Comparison of ENCODE assay signal across 24 cellular contexts in the genomic region with DNA sequence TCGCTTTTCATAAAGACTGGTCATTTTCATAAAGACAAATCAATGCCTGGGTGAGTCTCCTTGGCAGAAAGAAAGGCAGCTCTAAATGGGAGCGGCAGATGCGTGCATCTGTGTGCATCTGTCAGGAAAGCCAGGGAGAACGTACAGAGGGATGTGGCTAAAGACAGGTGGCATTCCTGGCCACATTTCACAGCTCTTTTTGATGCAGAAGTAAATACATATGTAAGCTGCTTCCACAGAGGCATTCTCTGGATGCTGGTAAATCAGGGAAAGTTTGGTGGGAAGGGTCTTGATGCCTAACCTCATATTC.
A peak's percentile ranks its signal among the peaks of the same experiment; 100 is the strongest.
DNase-seq lines count a peak whose midpoint lies in the region; ATAC-seq and TF ChIP-seq lines count a peak whose summit lies in the region.
"Had no signal": no experiment of that assay in that cellular context is flagged by ENCODE, and none has a peak within 500 bp of the region (broad histone marks: within the 10 kb centered on the region; RNA-seq: fewer than 3 reads in every experiment).

No MANE protein-coding gene starts in this region.

- TF ChIP-seq EP300 in stomach (IDR thresholded peaks at IDR 0.05) = no peak

- H3K4me1 ChIP-seq in GM23338 (ENCODE audit: insufficient read depth) (peaks cover 24% of the 10 kb centered on the region), muscle layer of colon (ENCODE audit: insufficient read depth, low read length) (peaks cover 40% of the 10 kb centered on the region), stomach (peaks cover 0 to 17% (median 8%) of the 10 kb centered on the region in 4 donors)
- H3K4me1 ChIP-seq: right lobe of liver had no signal

- H3F3A ChIP-seq in GM23338 (replicated peaks; ENCODE audit: low read depth) = no peaks in the 10 kb centered on the region

- H3K36me3 Mint-ChIP-seq in GM23338 (ENCODE audit: low read depth) (no peaks in the 10 kb centered on the region), brain (no peaks in the 10 kb centered on the region)
- H3K36me3 Mint-ChIP-seq: activated naive CD4-positive, alpha-beta T cell treated with anti-CD3 and anti-CD28 coated beads, Interleukin-2, amount 50 U/mL, for 72 hours had no signal

- no peak overlapping the region for H3K4me3 ChIP-seq in GM23338
- H3K4me3 ChIP-seq in muscle layer of colon (ENCODE audit: low read depth in 1 of 2, low read length in 2 of 2) = no peak overlapping the region
- no peak overlapping the region for H3K4me3 ChIP-seq in stomach
- H3K4me3 ChIP-seq: ovary, right lobe of liver had no signal

- ATAC-seq in GM23338 (peak; percentile 38), HG03280 (IDR thresholded peaks at IDR 0.05; ENCODE audit: unreplicated experiment) (no peak)
- ATAC-seq: activated naive CD4-positive, alpha-beta T cell treated with anti-CD3 and anti-CD28 coated beads, Interleukin-2, amount 50 U/mL, for 72 hours; heart left ventricle; naive thymus-derived CD4-positive, alpha-beta T cell; right lobe of liver had no signal

- H3K4me3 Mint-ChIP-seq in GM23338 = no peak overlapping the region
- H3K4me3 Mint-ChIP-seq in brain = peak overlapping the region in 2 of 5 experiments; percentile 25 to 52
- H3K4me3 Mint-ChIP-seq: naive thymus-derived CD4-positive, alpha-beta T cell; stimulated activated naive CD8-positive, alpha-beta T cell treated with anti-CD3 and anti-CD28 coated beads, Interleukin-15, Interleukin-2, amounts not matched to agents 100 ng/mL and 50 ng/mL, for 24 hours had no signal

- H3K4me1 Mint-ChIP-seq in GM23338 (peaks cover 55% of the 10 kb centered on the region), brain (peaks cover 96% of the 10 kb centered on the region)

- H3K27me3 ChIP-seq in GM23338 (ENCODE audit: insufficient read depth) = no peaks in the 10 kb centered on the region
- H3K27me3 ChIP-seq in muscle layer of colon (ENCODE audit: control insufficient read depth in 1 of 2, insufficient read depth in 2 of 2, low read length in 2 of 2) = no peaks in the 10 kb centered on the region
- peaks cover 0 to 30% (median 10%) of the 10 kb centered on the region in 3 donors for H3K27me3 ChIP-seq in stomach
- H3K27me3 ChIP-seq: heart left ventricle, ovary, right lobe of liver had no signal

- H3K9me3 Mint-ChIP-seq in GM23338 (no peaks in the 10 kb centered on the region), brain (no peaks in the 10 kb centered on the region)
- H3K9me3 Mint-ChIP-seq: activated naive CD4-positive, alpha-beta T cell treated with anti-CD3 and anti-CD28 coated beads, Interleukin-2, amount 50 U/mL, for 72 hours; activated T-helper 2 cell treated with anti-CD3 and anti-CD28 coated beads, Interferon-gamma antibody, Interleukin-2, Interleukin-4, amounts not matched to agents 10 μg/mL and 5 μg/mL and 100 μg/mL, durations not matched to agents 14 hours and 24 hours and 36 hours; stimulated activated naive CD8-positive, alpha-beta T cell treated with anti-CD3 and anti-CD28 coated beads, Interleukin-15, Interleukin-2, amounts not matched to agents 100 ng/mL and 50 ng/mL, for 24 hours had no signal

- TF ChIP-seq CTCF in GM23338 (conservative IDR thresholded peaks at IDR 0.05; ENCODE audit: low read depth in 2 of 2) (no peak), brain (conservative IDR thresholded peaks at IDR 0.05) (no peak), stomach (IDR thresholded peaks at IDR 0.05) (no peak)

- H3K79me2 ChIP-seq in GM23338 (replicated peaks; ENCODE audit: insufficient read depth) = no peaks in the 10 kb centered on the region

- DNase-seq in GM23338 (ENCODE audit: low spot score) = peak; percentile 34
- no peak for DNase-seq in stomach
- no peak for DNase-seq in NCI-H82 treated with DMSO at 0.1 percent for 48 hours (lab: John Stamatoyannopoulos, UW; ENCODE audit: unreplicated experiment)
- no peak for DNase-seq in UCSD-AML1 (lab: John Stamatoyannopoulos, UW; ENCODE audit: unreplicated experiment)
- DNase-seq: activated CD4-positive, alpha-beta T cell treated with anti-CD3 and anti-CD28 coated beads, Interleukin-2, amount 50 U/mL, for 48 hours; activated CD4-positive, CD25-positive, alpha-beta regulatory T cell; activated CD8-positive, alpha-beta memory T cell treated with anti-CD3 and anti-CD28 coated beads, Interleukin-2, amount 50 U/mL, for 4 hours; C1 segment of cervical spinal cord; central memory CD4-positive, alpha-beta T cell; HCEC 1CT; heart left ventricle; Kasumi-1; naive thymus-derived CD4-positive, alpha-beta T cell; NCI-H187; NCI-H774; ovary; right lobe of liver; T1000 had no signal

- no peak for TF ChIP-seq POLR2A in stomach (IDR thresholded peaks at IDR 0.05)

- H3K27ac ChIP-seq in GM23338 (ENCODE audit: low read depth) (no peak overlapping the region), muscle layer of colon (ENCODE audit: low read depth, low read length) (peak overlapping the region; percentile 79), stomach (peak overlapping the region; percentile 11 to 77 (median 52))
- H3K27ac ChIP-seq: right lobe of liver had no signal

- H3K27me3 Mint-ChIP-seq in GM23338 (ENCODE audit: insufficient read depth, low read depth, poor library complexity) = peaks cover 8% of the 10 kb centered on the region
- peaks cover 2% of the 10 kb centered on the region for H3K27me3 Mint-ChIP-seq in brain
- H3K27me3 Mint-ChIP-seq: stimulated activated naive CD8-positive, alpha-beta T cell treated with anti-CD3 and anti-CD28 coated beads, Interleukin-15, Interleukin-2, amounts not matched to agents 100 ng/mL and 50 ng/mL, for 24 hours had no signal

- no peak overlapping the region for H3K9ac ChIP-seq in muscle layer of colon (ENCODE audit: low read length)

- H3K27ac Mint-ChIP-seq in GM23338 = no peak overlapping the region
- peak overlapping the region in 4 of 5 experiments; percentile 87 to 97 (median 92) for H3K27ac Mint-ChIP-seq in brain
- H3K27ac Mint-ChIP-seq: activated T-helper 2 cell treated with anti-CD3 and anti-CD28 coated beads, Interferon-gamma antibody, Interleukin-2, Interleukin-4, amounts not matched to agents 10 μg/mL and 5 μg/mL and 100 μg/mL, durations not matched to agents 14 hours and 24 hours and 36 hours; stimulated activated naive CD8-positive, alpha-beta T cell treated with anti-CD3 and anti-CD28 coated beads, Interleukin-15, Interleukin-2, amounts not matched to agents 100 ng/mL and 50 ng/mL, for 24 hours had no signal

- H3K9me2 ChIP-seq in GM23338 (ENCODE audit: insufficient read depth) = no peaks in the 10 kb centered on the region

- WGBS in stomach, 5 donors = 45 to 61% (median 54%) methylated on average over 4 of the region's 4 CpGs

- H3K36me3 ChIP-seq in GM23338 (ENCODE audit: insufficient read depth) (no peaks in the 10 kb centered on the region), muscle layer of colon (ENCODE audit: insufficient read depth, low read length) (no peaks in the 10 kb centered on the region), stomach (no peaks in the 10 kb centered on the region)
- H3K36me3 ChIP-seq: heart left ventricle, ovary, right lobe of liver had no signal

- intact Hi-C loops in stomach (cut with DNase I; ENCODE audit: low total_unique reads) = no loop called here

- no peak overlapping the region for H2AFZ ChIP-seq in GM23338

- no peaks in the 10 kb centered on the region for H3K9me3 ChIP-seq in muscle layer of colon (ENCODE audit: low read length)
- H3K9me3 ChIP-seq in stomach = no peaks in the 10 kb centered on the region
- H3K9me3 ChIP-seq: heart left ventricle, ovary, right lobe of liver had no signal

- H3K4me2 ChIP-seq in GM23338 = peak overlapping the region; percentile 68

- H4K20me1 ChIP-seq in GM23338 (replicated peaks; ENCODE audit: insufficient read depth) = no peaks in the 10 kb centered on the region

TF ChIP-seq in GM23338, 12 proteins besides CTCF, POLR2A, EP300 and RAD21:
- TF ChIP-seq EZH2phosphoT487 (IDR thresholded peaks at IDR 0.05; ENCODE audit: unreplicated experiment) (no peak), ZNF331 (CRISPR knock-in tag; IDR thresholded peaks at IDR 0.05; ENCODE audit: low read depth) (no peak), CREB1 (CRISPR knock-in tag; IDR thresholded peaks at IDR 0.05; ENCODE audit: low read depth) (no peak), STAT1 (IDR thresholded peaks at IDR 0.05; ENCODE audit: unreplicated experiment) (no peak)
TF ChIP-seq in GM23338: peak in this region for 0.
